1 cellular context compared by ENCODE assay signal in genomic region chr19:13427273-13428051, GRCh38.
TF ChIP-seq lines count a peak whose summit lies in the region.

No MANE protein-coding gene starts in this region.

TF ChIP-seq in HEK293, 187 proteins besides CTCF, POLR2A, EP300 and RAD21 (continued from another document):
- TF ChIP-seq, protein P1, sequence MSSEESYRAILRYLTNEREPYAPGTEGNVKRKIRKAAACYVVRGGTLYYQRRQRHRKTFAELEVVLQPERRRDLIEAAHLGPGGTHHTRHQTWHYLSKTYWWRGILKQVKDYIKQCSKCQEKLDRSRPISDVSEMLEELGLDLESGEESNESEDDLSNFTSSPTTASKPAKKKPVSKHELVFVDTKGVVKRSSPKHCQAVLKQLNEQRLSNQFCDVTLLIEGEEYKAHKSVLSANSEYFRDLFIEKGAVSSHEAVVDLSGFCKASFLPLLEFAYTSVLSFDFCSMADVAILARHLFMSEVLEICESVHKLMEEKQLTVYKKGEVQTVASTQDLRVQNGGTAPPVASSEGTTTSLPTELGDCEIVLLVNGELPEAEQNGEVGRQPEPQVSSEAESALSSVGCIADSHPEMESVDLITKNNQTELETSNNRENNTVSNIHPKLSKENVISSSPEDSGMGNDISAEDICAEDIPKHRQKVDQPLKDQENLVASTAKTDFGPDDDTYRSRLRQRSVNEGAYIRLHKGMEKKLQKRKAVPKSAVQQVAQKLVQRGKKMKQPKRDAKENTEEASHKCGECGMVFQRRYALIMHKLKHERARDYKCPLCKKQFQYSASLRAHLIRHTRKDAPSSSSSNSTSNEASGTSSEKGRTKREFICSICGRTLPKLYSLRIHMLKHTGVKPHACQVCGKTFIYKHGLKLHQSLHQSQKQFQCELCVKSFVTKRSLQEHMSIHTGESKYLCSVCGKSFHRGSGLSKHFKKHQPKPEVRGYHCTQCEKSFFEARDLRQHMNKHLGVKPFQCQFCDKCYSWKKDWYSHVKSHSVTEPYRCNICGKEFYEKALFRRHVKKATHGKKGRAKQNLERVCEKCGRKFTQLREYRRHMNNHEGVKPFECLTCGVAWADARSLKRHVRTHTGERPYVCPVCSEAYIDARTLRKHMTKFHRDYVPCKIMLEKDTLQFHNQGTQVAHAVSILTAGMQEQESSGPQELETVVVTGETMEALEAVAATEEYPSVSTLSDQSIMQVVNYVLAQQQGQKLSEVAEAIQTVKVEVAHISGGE (tag by site-specific recombination; conservative IDR thresholded peaks at IDR 0.05; ENCODE audit: low read depth), result no peak; the same call in 1 of the 2 replicates
- TF ChIP-seq ZNF560 (tag by site-specific recombination; IDR thresholded peaks at IDR 0.05; ENCODE audit: borderline replicate concordance), result no peak
- TF ChIP-seq ZNF426 (tag by site-specific recombination; IDR thresholded peaks at IDR 0.05), result peak; percentile 38
- TF ChIP-seq ZNF692 (tag by site-specific recombination; IDR thresholded peaks at IDR 0.05), result no peak
- TF ChIP-seq ZNF623 (tag by site-specific recombination; IDR thresholded peaks at IDR 0.05), result no peak
- TF ChIP-seq KLF8 (tag by site-specific recombination; IDR thresholded peaks at IDR 0.05), result no peak
